ENCODE assay signal across 10 cellular contexts in genomic region chr19:23070353-23070781, GRCh38. TPM values are rescaled to one million over a fixed set of nuclear protein-coding genes. Genes with fewer than 3 reads are reported as not detected.
DNase-seq lines count a peak whose midpoint lies in the region; ATAC-seq and TF ChIP-seq lines count a peak whose summit lies in the region.
"Had no signal": no experiment of that assay in that cellular context is flagged by ENCODE, and none has a peak within 500 bp of the region (broad histone marks: within the 10 kb centered on the region; RNA-seq: fewer than 3 reads in every experiment).

No MANE protein-coding gene starts in this region.

- no peak overlapping the region for H3K4me2 ChIP-seq in IMR-90 (ENCODE audit: low read depth, low read length)

- H3K9me3 ChIP-seq in IMR-90 (ENCODE audit: control insufficient read depth, insufficient read depth, low read length): peaks cover 6% of the 10 kb centered on the region; the same call in 1 of the 2 replicates
- peaks cover 3% of the 10 kb centered on the region for H3K9me3 ChIP-seq in mucosa of descending colon

- no peak overlapping the region for H3K14ac ChIP-seq in IMR-90 (replicated peaks; ENCODE audit: low read depth, low read length)

- no TSS peak for BruUV-seq in IMR-90 (replicated peaks; lab: Mats Ljungman, UMichigan)

- no peak overlapping the region for H2BK120ac ChIP-seq in IMR-90 (ENCODE audit: low read depth, low read length)

- H3K4me3 Mint-ChIP-seq in mesothelial cell of epicardium: no peak overlapping the region

- peak; percentile 82 for DNase-seq in DMS 273 (lab: John Stamatoyannopoulos, UW; ENCODE audit: unreplicated experiment)
- peak; percentile 15 for DNase-seq in IMR-90
- DNase-seq in choroid plexus epithelial cell (ENCODE audit: low read depth): peak; percentile 76
- peak in 2 of 3 donors; percentile 18 to 26 for DNase-seq in mucosa of descending colon
- DNase-seq in activated CD8-positive, alpha-beta memory T cell treated with anti-CD3 and anti-CD28 coated beads for 24 hours: no peak
- no peak for DNase-seq in SW 1271 (lab: John Stamatoyannopoulos, UW)
- no peak for DNase-seq in mesothelial cell of epicardium (ENCODE audit: low spot score in 2 of 2, unreplicated experiment in 2 of 2)
- DNase-seq: SIG-M5 had no signal

- no peak overlapping the region for H2AK5ac ChIP-seq in IMR-90 (ENCODE audit: low read depth, low read length)

- H3K27me3 Mint-ChIP-seq in mesothelial cell of epicardium (ENCODE audit: low read depth): no peaks in the 10 kb centered on the region

- in situ Hi-C loops in IMR-90 (cut with MboI; ENCODE audit: low sequenced_read_pairs): no loop called here

- CTCF ChIA-PET in IMR-90 (lab: Yijun Ruan, JAX): interaction anchor here (0.6 to 1.0 kb wide), 3 partner anchors 13 to 963 kb away, joined by 3 to 5 read pairs (median 3); no protein-coding TSS in a partner anchor

- H2AK9ac ChIP-seq in IMR-90 (replicated peaks; ENCODE audit: low read depth, low read length, poor library complexity): no peak overlapping the region

- no peak for TF ChIP-seq RAD21 in IMR-90 (IDR thresholded peaks at IDR 0.05; ENCODE audit: low read length)

- 14% methylated on average over 8 of the region's 24 CpGs; no CpG with 5 or more reads in 1 of the 2 experiments for WGBS in IMR-90 (ENCODE audit: extremely low coverage in 2 of 2, insufficient read length in 1 of 2), 2 experiments

- H3K56ac ChIP-seq in IMR-90 (ENCODE audit: extremely low read depth, insufficient read depth, low read length): no peak overlapping the region

- ATAC-seq in IMR-90 (ENCODE audit: low read depth): no peak
- no peak for ATAC-seq in mucosa of descending colon
- no peak for ATAC-seq in activated CD4-positive, CD25-positive, alpha-beta regulatory T cell treated with anti-CD3 and anti-CD28 coated beads, Interleukin-2, amount 50 U/mL, for 24 hours

- peaks cover 52% of the 10 kb centered on the region for H3K9me3 Mint-ChIP-seq in mesothelial cell of epicardium

- no peak overlapping the region for H2BK20ac ChIP-seq in IMR-90 (ENCODE audit: low read depth, low read length)

- TF ChIP-seq POLR2A in IMR-90 (IDR thresholded peaks at IDR 0.05; ENCODE audit: low read depth, low read length): no peak

- no peaks in the 10 kb centered on the region for H3K4me1 ChIP-seq in IMR-90 (ENCODE audit: control insufficient read depth, insufficient read depth, low read length)
- no peaks in the 10 kb centered on the region for H3K4me1 ChIP-seq in mucosa of descending colon (ENCODE audit: low read depth)

- H3K27me3 ChIP-seq in IMR-90 (ENCODE audit: control insufficient read depth, insufficient read depth, low read length): no peaks in the 10 kb centered on the region

- H3K9ac ChIP-seq in IMR-90 (ENCODE audit: low read depth, low read length): no peak overlapping the region

- no peak overlapping the region for H3K27ac ChIP-seq in IMR-90 (ENCODE audit: insufficient read depth, low read length)
- H3K27ac ChIP-seq: epithelial cell of prostate had no signal

- TF ChIP-seq CTCF in IMR-90 (conservative IDR thresholded peaks at IDR 0.05; ENCODE audit: low read depth, low read length) (peak; percentile 35), choroid plexus epithelial cell (conservative IDR thresholded peaks at IDR 0.05; ENCODE audit: low read depth, low read length) (peak; percentile 79), mucosa of descending colon (IDR thresholded peaks at IDR 0.05) (no peak), mesothelial cell of epicardium (IDR thresholded peaks at IDR 0.05; ENCODE audit: unreplicated experiment) (no peak)

- no peak overlapping the region for H3K4ac ChIP-seq in IMR-90 (ENCODE audit: low read depth, low read length)

- H4K5ac ChIP-seq in IMR-90 (ENCODE audit: low read depth, low read length): no peak overlapping the region

- H4K91ac ChIP-seq in IMR-90 (ENCODE audit: insufficient read depth, low read depth, low read length): no peak overlapping the region

- H3K23ac ChIP-seq in IMR-90 (ENCODE audit: low read depth, low read length): no peak overlapping the region

- no peaks in the 10 kb centered on the region for H3K79me1 ChIP-seq in IMR-90 (ENCODE audit: low read depth in 1 of 2, low read length in 2 of 2)

- no peak overlapping the region for H2BK5ac ChIP-seq in IMR-90 (ENCODE audit: low read depth, low read length, poor library complexity, severe bottlenecking)

- H3K18ac ChIP-seq in IMR-90 (ENCODE audit: low read depth, low read length): no peak overlapping the region

- H3K36me3 ChIP-seq in IMR-90 (ENCODE audit: control insufficient read depth, insufficient read depth, low read length) (no peaks in the 10 kb centered on the region), mucosa of descending colon (ENCODE audit: low read depth) (no peaks in the 10 kb centered on the region)

- H3K4me1 Mint-ChIP-seq in mesothelial cell of epicardium: no peaks in the 10 kb centered on the region

- no peak overlapping the region for H4K8ac ChIP-seq in IMR-90 (ENCODE audit: low read depth in 2 of 2, low read length in 2 of 2)

- H3K36me3 Mint-ChIP-seq in mesothelial cell of epicardium: no peaks in the 10 kb centered on the region

- no peaks in the 10 kb centered on the region for H3K9me1 ChIP-seq in IMR-90 (ENCODE audit: insufficient read depth, low read length)

- no peaks in the 10 kb centered on the region for H4K20me1 ChIP-seq in IMR-90 (ENCODE audit: insufficient read depth, low read length)

- no peak overlapping the region for H3K27ac Mint-ChIP-seq in mesothelial cell of epicardium

- H2BK15ac ChIP-seq in IMR-90 (ENCODE audit: low read depth, low read length): no peak overlapping the region

- H3K4me3 ChIP-seq in IMR-90 (ENCODE audit: insufficient read depth, low read depth, low read length) (no peak overlapping the region), choroid plexus epithelial cell (ENCODE audit: low read depth, low read length) (peak overlapping the region; percentile 58), mucosa of descending colon (no peak overlapping the region)

- POLR2A ChIA-PET in IMR-90 (lab: Charles Lee; ENCODE audit: unreplicated experiment): no interaction called here

- H2AFZ ChIP-seq in IMR-90 (replicated peaks; ENCODE audit: low read length, poor library complexity): peak overlapping the region; percentile 97

- intact Hi-C loops in IMR-90 (cut with micrococcal nuclease) (loop anchor here (10.0 kb wide), 2 partner anchors 204 to 614 kb away; partner anchors contain the start of gene ZNF675), mucosa of descending colon (cut with DNase I, micrococcal nuclease) (no loop called here)

- dilution Hi-C loops in IMR-90 (cut with HindIII; ENCODE audit: low sequenced_read_pairs, unreplicated experiment): no loop called here

TF ChIP-seq in IMR-90, 13 proteins besides CTCF, POLR2A, EP300 and RAD21:
- no peak for TF ChIP-seq BHLHE40 (IDR thresholded peaks at IDR 0.05; ENCODE audit: low read depth, low read length)
- no peak for TF ChIP-seq RFX5 (IDR thresholded peaks at IDR 0.05; ENCODE audit: low read depth, low read length)
- no peak for TF ChIP-seq MAFK (IDR thresholded peaks at IDR 0.05; ENCODE audit: low read depth, low read length)
- no peak for TF ChIP-seq CHD1 (IDR thresholded peaks at IDR 0.05; ENCODE audit: low read depth, low read length)
- no peak for TF ChIP-seq NFE2L2 (IDR thresholded peaks at IDR 0.05; ENCODE audit: low read depth, low read length)
- no peak for TF ChIP-seq ELK1 (IDR thresholded peaks at IDR 0.05; ENCODE audit: borderline replicate concordance, low read depth, low read length)
- TF ChIP-seq FOS (IDR thresholded peaks at IDR 0.05; ENCODE audit: low read depth, low read length): no peak
- TF ChIP-seq USF2 (IDR thresholded peaks at IDR 0.05; ENCODE audit: low read depth, low read length): no peak
- TF ChIP-seq SMC3 (IDR thresholded peaks at IDR 0.05; ENCODE audit: low read depth, low read length): no peak
- no peak for TF ChIP-seq RCOR1 (IDR thresholded peaks at IDR 0.05; ENCODE audit: insufficient replicate concordance, low read length)
- TF ChIP-seq MAZ (IDR thresholded peaks at IDR 0.05; ENCODE audit: borderline replicate concordance, low read depth, low read length): no peak
- TF ChIP-seq MXI1 (IDR thresholded peaks at IDR 0.05; ENCODE audit: borderline replicate concordance, low read depth, low read length): no peak
- no peak for TF ChIP-seq CEBPB (IDR thresholded peaks at IDR 0.05; ENCODE audit: low read depth, low read length)

RNA-seq across cellular contexts. Expression of gene ZNF730, which starts 46.5 kb away (rescaled TPM):
- total RNA-seq in IMR-90 (2012; rRNA removed) (3.2 and 5.0 TPM in 2 replicates), mucosa of descending colon (under 1 TPM; 0.41 to 0.60 (median 0.49) TPM), mesothelial cell of epicardium (7.0 to 9.1 TPM (median 8.5 TPM) in 3 replicates)
- 0.39 and 0.43 TPM in 2 replicates for polyA plus RNA-seq in IMR-90 (2012; rRNA removed)
- 0.02 and 0.08 TPM in 2 replicates for polyA plus RNA-seq in IMR-90 (2012; cell fraction: cytosol; rRNA removed)
- 0.07 and 1.2 TPM in 2 replicates for polyA plus RNA-seq in IMR-90 (2012; cell fraction: nucleus; rRNA removed; ENCODE audit: low replicate concordance)

Comparison
In these comparisons a context has a peak if more than half of its experiments do, and no peak if none do; other contexts are left out.
1. DNase-seq: peak in DMS 273 (single experiment), IMR-90 (single experiment), choroid plexus epithelial cell (single experiment) and mucosa of descending colon (2 of 3); none in activated CD8-positive, alpha-beta memory T cell treated with anti-CD3 and anti-CD28 coated beads for 24 hours (single experiment), SW 1271 (0 of 2) and mesothelial cell of epicardium (0 of 2).
2. CTCF ChIP-seq: peak in IMR-90 (single experiment) and choroid plexus epithelial cell (single experiment); none in mucosa of descending colon (single experiment) and mesothelial cell of epicardium (single experiment).